ENCODE assay signal across 20 cellular contexts in the genomic region with DNA sequence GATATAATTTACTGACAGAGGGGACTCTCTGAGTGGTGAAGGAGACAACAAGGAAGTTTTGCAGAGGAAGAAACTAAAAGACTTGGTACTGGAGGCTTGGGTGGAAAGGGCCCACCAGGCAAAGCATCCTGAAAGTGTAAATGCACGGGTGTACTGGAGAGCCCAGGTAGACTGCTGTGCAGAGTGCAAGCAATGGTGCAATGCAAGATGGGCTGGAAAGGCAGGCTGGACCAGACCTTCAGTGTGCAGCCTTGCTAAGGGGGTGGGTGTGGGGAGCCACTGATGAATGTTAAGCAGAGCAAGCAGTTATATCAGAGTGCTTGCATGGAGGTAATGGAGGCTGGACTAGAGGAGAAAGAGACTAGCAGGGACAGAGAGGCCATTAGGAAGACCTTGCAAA.
"Had no signal": no experiment of that assay in that cellular context is flagged by ENCODE, and none has a peak within 500 bp of the region (broad histone marks: within the 10 kb centered on the region; RNA-seq: fewer than 3 reads in every experiment).

No MANE protein-coding gene starts in this region.

- H3K27ac ChIP-seq: neutrophil, prostate gland, sigmoid colon, stomach, thyroid gland had no signal

- H3K9me3 Mint-ChIP-seq: effector memory CD8-positive, alpha-beta T cell; mesothelial cell of epicardium; naive B cell; natural killer cell treated with Interleukin-12 subunit alpha and Interleukin-12 subunit beta and Interleukin-15 and Interleukin-18, amount 100 ng/mL, for 72 hours; stimulated activated effector memory CD8-positive, alpha-beta T cell treated with anti-CD3 and anti-CD28 coated beads, Interleukin-12 subunit alpha, Interleukin-12 subunit beta, amount 100 ng/mL, for 72 hours had no signal

- H3K4me3 Mint-ChIP-seq: effector memory CD8-positive, alpha-beta T cell; mesothelial cell of epicardium; natural killer cell treated with Interleukin-12 subunit alpha and Interleukin-12 subunit beta and Interleukin-15 and Interleukin-18, amount 100 ng/mL, for 72 hours; neural crest cell; stimulated activated effector memory CD8-positive, alpha-beta T cell treated with anti-CD3 and anti-CD28 coated beads, Interleukin-12 subunit alpha, Interleukin-12 subunit beta, amount 100 ng/mL, for 72 hours had no signal

- H3K36me3 Mint-ChIP-seq: natural killer cell treated with Interleukin-12 subunit alpha and Interleukin-12 subunit beta and Interleukin-15 and Interleukin-18, amount 100 ng/mL, for 72 hours had no signal

- H3K9me3 ChIP-seq: mucosa of descending colon, neutrophil, prostate gland, sigmoid colon, stomach, thyroid gland had no signal

- ATAC-seq: effector memory CD8-positive, alpha-beta T cell; mucosa of descending colon; natural killer cell treated with Interleukin-12 subunit alpha and Interleukin-12 subunit beta and Interleukin-15 and Interleukin-18, amount 100 ng/mL, for 72 hours; right cardiac atrium; stimulated activated effector memory CD8-positive, alpha-beta T cell treated with anti-CD3 and anti-CD28 coated beads, Interleukin-12 subunit alpha, Interleukin-12 subunit beta, amount 100 ng/mL, for 72 hours had no signal

- H3K4me1 ChIP-seq: prostate gland, thyroid gland had no signal

- H3K36me3 ChIP-seq: neutrophil, prostate gland, sigmoid colon, thyroid gland had no signal

- H3K4me3 ChIP-seq: lung, mucosa of descending colon, prostate gland, sigmoid colon, stomach, thyroid gland had no signal

- DNase-seq: dermis blood vessel endothelial cell; effector memory CD8-positive, alpha-beta T cell; mesenchymal stem cell; mucosa of descending colon; naive B cell; right cardiac atrium; sigmoid colon; stimulated activated CD4-positive, alpha-beta T cell treated with anti-CD3 and anti-CD28 coated beads, Interleukin-2, amount 100 ng/mL, for 24 hours; stimulated activated CD4-positive, alpha-beta T cell treated with anti-CD3 and anti-CD28 coated beads, Interleukin-4, amount 100 ng/mL, for 24 hours; stimulated activated naive CD4-positive, alpha-beta T cell treated with Interleukin-2 at 50 U/mL for 16 hours; stomach; thyroid gland; trophoblast cell had no signal

- H3K27me3 Mint-ChIP-seq: effector memory CD8-positive, alpha-beta T cell; naive B cell; natural killer cell treated with Interleukin-12 subunit alpha and Interleukin-12 subunit beta and Interleukin-15 and Interleukin-18, amount 100 ng/mL, for 72 hours had no signal

- H3K27me3 ChIP-seq: neutrophil, sigmoid colon, stomach, thyroid gland had no signal

- H3K27ac Mint-ChIP-seq: mesothelial cell of epicardium; natural killer cell treated with Interleukin-12 subunit alpha and Interleukin-12 subunit beta and Interleukin-15 and Interleukin-18, amount 100 ng/mL, for 72 hours; stimulated activated effector memory CD8-positive, alpha-beta T cell treated with anti-CD3 and anti-CD28 coated beads, Interleukin-12 subunit alpha, Interleukin-12 subunit beta, amount 100 ng/mL, for 72 hours had no signal
